8 cellular contexts compared by ENCODE assay signal in genomic region chr7:50352282-50352681, GRCh38.
A peak's percentile ranks its signal among the peaks of the same experiment; 100 is the strongest.
DNase-seq lines count a peak whose midpoint lies in the region; ATAC-seq and TF ChIP-seq lines count a peak whose summit lies in the region.

No MANE protein-coding gene starts in this region.

- DNase-seq in GM06990 (ENCODE audit: extremely low read depth, insufficient read length) (peak; percentile 77), NCI-H1694 (lab: John Stamatoyannopoulos, UW) (no peak), NCI-H2171 treated with DMSO at 0.1 percent for 48 hours (lab: John Stamatoyannopoulos, UW) (no peak), GF-D8 (lab: John Stamatoyannopoulos, UW) (no peak), NCI-H2081 (lab: John Stamatoyannopoulos, UW) (no peak)
- DNase-seq in activated naive CD8-positive, alpha-beta T cell treated with anti-CD3 and anti-CD28 coated beads, Interleukin-2, amount 50 U/mL, for 24 hours = no peak

- peaks cover 95% of the 10 kb centered on the region for H3K4me1 Mint-ChIP-seq in activated naive CD8-positive, alpha-beta T cell treated with anti-CD3 and anti-CD28 coated beads, Interleukin-2, amount 50 U/mL, for 24 hours

- H3K27me3 Mint-ChIP-seq in activated naive CD8-positive, alpha-beta T cell treated with anti-CD3 and anti-CD28 coated beads, Interleukin-2, amount 50 U/mL, for 24 hours = no peaks in the 10 kb centered on the region

- no peak for TF ChIP-seq CTCF in GM06990 (IDR thresholded peaks at IDR 0.05; ENCODE audit: insufficient read depth, low read length, poor library complexity, severe bottlenecking)

- no peaks in the 10 kb centered on the region for H3K9me3 Mint-ChIP-seq in activated naive CD8-positive, alpha-beta T cell treated with anti-CD3 and anti-CD28 coated beads, Interleukin-2, amount 50 U/mL, for 24 hours

- H3K36me3 Mint-ChIP-seq in activated naive CD8-positive, alpha-beta T cell treated with anti-CD3 and anti-CD28 coated beads, Interleukin-2, amount 50 U/mL, for 24 hours (ENCODE audit: low read depth) = peaks cover 76% of the 10 kb centered on the region

- no peaks in the 10 kb centered on the region for H3K27me3 ChIP-seq in GM06990 (replicated peaks; ENCODE audit: control insufficient read depth, insufficient read depth, low read length)

- H3K27ac Mint-ChIP-seq in activated naive CD8-positive, alpha-beta T cell treated with anti-CD3 and anti-CD28 coated beads, Interleukin-2, amount 50 U/mL, for 24 hours = peak overlapping the region; percentile 95

- peaks cover 14% of the 10 kb centered on the region for H3K36me3 ChIP-seq in GM06990 (ENCODE audit: control insufficient read depth, insufficient read depth, low read length)

- H3K4me3 ChIP-seq in GM06990 (replicated peaks; ENCODE audit: low read depth, low read length) = no peak overlapping the region; the same call in 1 of the 2 replicates

- peak overlapping the region; percentile 63 for H3K4me3 Mint-ChIP-seq in activated naive CD8-positive, alpha-beta T cell treated with anti-CD3 and anti-CD28 coated beads, Interleukin-2, amount 50 U/mL, for 24 hours

- peak; percentile 85 for ATAC-seq in GM19395 (IDR thresholded peaks at IDR 0.05; ENCODE audit: unreplicated experiment)
- ATAC-seq in HG03097 (IDR thresholded peaks at IDR 0.05; ENCODE audit: low FRiP score, unreplicated experiment) = peak; percentile 85
- ATAC-seq in activated naive CD8-positive, alpha-beta T cell treated with anti-CD3 and anti-CD28 coated beads, Interleukin-2, amount 50 U/mL, for 24 hours = peak; percentile 65
